Comparison of ENCODE assay signal across 20 cellular contexts in the genomic region with DNA sequence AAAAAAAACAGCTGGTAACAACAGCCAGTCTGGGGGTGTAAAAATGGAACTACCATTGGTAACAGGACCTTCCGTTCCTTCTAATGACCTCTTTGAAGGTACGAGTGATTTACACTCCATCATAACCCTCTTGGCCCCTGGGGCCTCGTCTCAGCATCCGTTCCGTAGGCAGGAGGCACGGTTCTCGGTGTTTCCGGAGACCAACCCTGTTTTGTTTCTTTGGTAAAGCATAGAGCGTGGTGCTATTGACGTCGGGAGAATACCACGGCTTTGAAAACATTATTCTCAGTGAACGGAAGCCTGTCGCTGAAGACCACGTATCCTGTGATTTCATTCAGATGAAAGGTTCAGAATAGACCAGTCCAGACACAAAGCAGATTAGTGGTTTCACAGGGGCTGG.
DNase-seq lines count a peak whose midpoint lies in the region; ATAC-seq and TF ChIP-seq lines count a peak whose summit lies in the region.
"Had no signal": no experiment of that assay in that cellular context is flagged by ENCODE, and none has a peak within 500 bp of the region (broad histone marks: within the 10 kb centered on the region; RNA-seq: fewer than 3 reads in every experiment).

No MANE protein-coding gene starts in this region.

- TF ChIP-seq CTCF in natural killer cell (IDR thresholded peaks at IDR 0.05): no peak
- no peak for TF ChIP-seq CTCF in H9 (conservative IDR thresholded peaks at IDR 0.05)
- TF ChIP-seq CTCF in osteocyte (IDR thresholded peaks at IDR 0.05): no peak

- no peaks in the 10 kb centered on the region for H3K23me2 ChIP-seq in H9 (ENCODE audit: insufficient read length, low read depth, low read length, poor library complexity, severe bottlenecking)

- H3K4me2 ChIP-seq in H9 (ENCODE audit: insufficient read depth, insufficient read length, low read length): no peak overlapping the region

- no peak overlapping the region for H3K9ac ChIP-seq in H9 (ENCODE audit: extremely low read depth, insufficient read length, low read length)

- H3K9me3 Mint-ChIP-seq in natural killer cell: no peaks in the 10 kb centered on the region
- H3K9me3 Mint-ChIP-seq in natural killer cell treated with Interleukin-12 subunit alpha and Interleukin-12 subunit beta and Interleukin-15 and Interleukin-18, amount 100 ng/mL, for 72 hours: no peaks in the 10 kb centered on the region
- H3K9me3 Mint-ChIP-seq in H9: peaks cover 8 to 9% of the 10 kb centered on the region in 2 experiments
- H3K9me3 Mint-ChIP-seq in osteocyte (ENCODE audit: unreplicated experiment): no peaks in the 10 kb centered on the region

- H2BK5ac ChIP-seq in H9 (ENCODE audit: insufficient read length, low read length): no peak overlapping the region

- H3K27ac Mint-ChIP-seq in natural killer cell: no peak overlapping the region
- H3K27ac Mint-ChIP-seq in natural killer cell treated with Interleukin-12 subunit alpha and Interleukin-12 subunit beta and Interleukin-15 and Interleukin-18, amount 100 ng/mL, for 72 hours: no peak overlapping the region
- 0 out of 7 replicates have a peak overlapping the region, but pooled peaks of 1 of the 3 experiments have one; percentile 18 for H3K27ac Mint-ChIP-seq in H9
- H3K27ac Mint-ChIP-seq in osteocyte (ENCODE audit: unreplicated experiment): no peak overlapping the region
- H3K27ac Mint-ChIP-seq: CD8-positive, alpha-beta memory T cell had no signal

- H3K27me3 ChIP-seq in H9 (ENCODE audit: insufficient read depth, low read length): no peaks in the 10 kb centered on the region

- H4K91ac ChIP-seq in H9 (ENCODE audit: insufficient read length, low read depth, low read length): no peak overlapping the region

- ATAC-seq in natural killer cell: peak; percentile 18 to 66 (median 46)
- no peak for ATAC-seq in natural killer cell treated with Interleukin-12 subunit alpha and Interleukin-12 subunit beta and Interleukin-15 and Interleukin-18, amount 100 ng/mL, for 72 hours

- H2AK5ac ChIP-seq in H9 (ENCODE audit: insufficient read length, low read length): no peak overlapping the region

- DNase-seq in natural killer cell: no peak
- no peak for DNase-seq in natural killer cell treated with Interleukin-12 subunit alpha and Interleukin-12 subunit beta and Interleukin-15 and Interleukin-18, amount 100 ng/mL, for 72 hours (ENCODE audit: low spot score)
- DNase-seq in H9: no peak
- DNase-seq in left kidney (ENCODE audit: low read depth, low spot score): peak; percentile 86
- peak; percentile 30 for DNase-seq in osteocyte (ENCODE audit: extremely low spot score, unreplicated experiment)
- DNase-seq in activated gamma-delta T cell treated with Interleukin-2 at 50 U/mL for 16 hours: no peak
- no peak for DNase-seq in activated CD8-positive, alpha-beta memory T cell treated with anti-CD3 and anti-CD28 coated beads, Interleukin-2, amount 50 U/mL, for 48 hours
- no peak for DNase-seq in NCI-H146 (lab: John Stamatoyannopoulos, UW)
- DNase-seq: CD8-positive, alpha-beta memory T cell; DMS 273 treated with DMSO at 0.1 percent for 48 hours; DMS79 treated with DMSO at 0.1 percent for 48 hours; NCI-H1048; NCI-H1417; NCI-H1694 treated with DMSO at 0.1 percent for 48 hours; NCI-H2081; NCI-H2227 treated with DMSO at 0.1 percent for 48 hours; NCI-H526 treated with DMSO at 0.1 percent for 48 hours; Right ventricle myocardium superior; RPMI8226 had no signal

- no peak overlapping the region for H3K27ac ChIP-seq in H9 (ENCODE audit: insufficient read length, low read depth, low read length)
- H3K27ac ChIP-seq: HL-60 had no signal

- H3K79me2 ChIP-seq in H9 (ENCODE audit: insufficient read depth, low read length): no peaks in the 10 kb centered on the region

- H2BK12ac ChIP-seq in H9 (ENCODE audit: insufficient read length, low read depth, low read length): peak overlapping the region; percentile 73

- no peaks in the 10 kb centered on the region for H3K79me1 ChIP-seq in H9 (ENCODE audit: insufficient read depth, low read depth, low read length, poor library complexity, severe bottlenecking)

- H3K14ac ChIP-seq in H9 (ENCODE audit: insufficient read depth, low read length): no peak overlapping the region

- no peaks in the 10 kb centered on the region for H3K27me3 Mint-ChIP-seq in natural killer cell (ENCODE audit: low read depth in 2 of 2)
- no peaks in the 10 kb centered on the region for H3K27me3 Mint-ChIP-seq in natural killer cell treated with Interleukin-12 subunit alpha and Interleukin-12 subunit beta and Interleukin-15 and Interleukin-18, amount 100 ng/mL, for 72 hours
- H3K27me3 Mint-ChIP-seq in H9 (ENCODE audit: low read depth): peaks cover 2% of the 10 kb centered on the region; the same call in 1 of the 2 replicates
- H3K27me3 Mint-ChIP-seq in osteocyte (ENCODE audit: unreplicated experiment): no peaks in the 10 kb centered on the region

- no peaks in the 10 kb centered on the region for H3K36me3 Mint-ChIP-seq in natural killer cell
- no peaks in the 10 kb centered on the region for H3K36me3 Mint-ChIP-seq in natural killer cell treated with Interleukin-12 subunit alpha and Interleukin-12 subunit beta and Interleukin-15 and Interleukin-18, amount 100 ng/mL, for 72 hours
- H3K36me3 Mint-ChIP-seq in H9 (ENCODE audit: insufficient read depth in 1 of 3, low read depth in 3 of 3): peaks cover 0 to 8% (median 7%) of the 10 kb centered on the region in 3 experiments; a peak in 5 of 7 replicates
- no peaks in the 10 kb centered on the region for H3K36me3 Mint-ChIP-seq in osteocyte (ENCODE audit: unreplicated experiment)
- H3K36me3 Mint-ChIP-seq: CD8-positive, alpha-beta memory T cell had no signal

- no CpG with 5 or more reads among the region's 15 CpGs for WGBS in H9 (ENCODE audit: extremely low coverage, insufficient read length, low lambda C conversion rate)

- H3T11ph ChIP-seq in H9 (ENCODE audit: low read length): no peak overlapping the region

- no peak overlapping the region for H3K4ac ChIP-seq in H9 (ENCODE audit: low read depth, low read length)

- no peak overlapping the region for H2AFZ ChIP-seq in H9 (ENCODE audit: low read length)

- intact Hi-C loops in natural killer cell (cut with micrococcal nuclease): no loop called here

- no peak overlapping the region for H3K18ac ChIP-seq in H9 (ENCODE audit: insufficient read length, low read depth, low read length)

- no peaks in the 10 kb centered on the region for H3K9me3 ChIP-seq in H9 (ENCODE audit: control insufficient read depth, low read depth, low read length)

- 0 out of 2 replicates have a peak, but pooled peaks cover 2% of the 10 kb centered on the region for H3K4me1 ChIP-seq in H9 (ENCODE audit: insufficient read depth, low read length)

- no peak overlapping the region for H4K5ac ChIP-seq in H9 (ENCODE audit: insufficient read length, low read depth, low read length)

- H4K20me1 ChIP-seq in H9 (ENCODE audit: control insufficient read depth, insufficient read depth, insufficient read length): no peaks in the 10 kb centered on the region

- no peak overlapping the region for H3K4me3 Mint-ChIP-seq in natural killer cell
- no peak overlapping the region for H3K4me3 Mint-ChIP-seq in natural killer cell treated with Interleukin-12 subunit alpha and Interleukin-12 subunit beta and Interleukin-15 and Interleukin-18, amount 100 ng/mL, for 72 hours
- no peak overlapping the region for H3K4me3 Mint-ChIP-seq in H9
- no peak overlapping the region for H3K4me3 Mint-ChIP-seq in osteocyte (ENCODE audit: unreplicated experiment)
- H3K4me3 Mint-ChIP-seq: CD8-positive, alpha-beta memory T cell had no signal

- no peak overlapping the region for H2BK15ac ChIP-seq in H9 (ENCODE audit: low read depth, low read length)

- no peak overlapping the region for H4K8ac ChIP-seq in H9 (replicated peaks; ENCODE audit: insufficient read length, low read depth, low read length)

- no peak overlapping the region for H2BK120ac ChIP-seq in H9 (ENCODE audit: low read depth, low read length, poor library complexity, severe bottlenecking)

- H3K56ac ChIP-seq in H9 (ENCODE audit: insufficient read length, low read depth, low read length): no peak overlapping the region

- H3K23ac ChIP-seq in H9 (ENCODE audit: insufficient read length, low read depth, low read length): no peak overlapping the region

- H2BK20ac ChIP-seq in H9 (ENCODE audit: low read depth, low read length, poor library complexity, severe bottlenecking): no peak overlapping the region

- H3K4me1 Mint-ChIP-seq in natural killer cell: no peaks in the 10 kb centered on the region
- no peaks in the 10 kb centered on the region for H3K4me1 Mint-ChIP-seq in natural killer cell treated with Interleukin-12 subunit alpha and Interleukin-12 subunit beta and Interleukin-15 and Interleukin-18, amount 100 ng/mL, for 72 hours (ENCODE audit: low read depth in 2 of 2)
- peaks cover 14 to 19% of the 10 kb centered on the region in 2 experiments for H3K4me1 Mint-ChIP-seq in H9
- H3K4me1 Mint-ChIP-seq in osteocyte (ENCODE audit: unreplicated experiment): no peaks in the 10 kb centered on the region
- H3K4me1 Mint-ChIP-seq: CD8-positive, alpha-beta memory T cell had no signal

Comparison
In these comparisons a context has a peak if more than half of its experiments do, and no peak if none do; other contexts are left out.
1. ATAC-seq: peak in natural killer cell (3 of 3); none in natural killer cell treated with Interleukin-12 subunit alpha and Interleukin-12 subunit beta and Interleukin-15 and Interleukin-18, amount 100 ng/mL, for 72 hours (0 of 2).
2. DNase-seq: peak in left kidney (single experiment) and osteocyte (single experiment); none in natural killer cell (single experiment), natural killer cell treated with Interleukin-12 subunit alpha and Interleukin-12 subunit beta and Interleukin-15 and Interleukin-18, amount 100 ng/mL, for 72 hours (single experiment), H9 (single experiment), activated gamma-delta T cell treated with Interleukin-2 at 50 U/mL for 16 hours (single experiment), activated CD8-positive, alpha-beta memory T cell treated with anti-CD3 and anti-CD28 coated beads, Interleukin-2, amount 50 U/mL, for 48 hours (single experiment) and NCI-H146 (single experiment).